In the genomic region with DNA sequence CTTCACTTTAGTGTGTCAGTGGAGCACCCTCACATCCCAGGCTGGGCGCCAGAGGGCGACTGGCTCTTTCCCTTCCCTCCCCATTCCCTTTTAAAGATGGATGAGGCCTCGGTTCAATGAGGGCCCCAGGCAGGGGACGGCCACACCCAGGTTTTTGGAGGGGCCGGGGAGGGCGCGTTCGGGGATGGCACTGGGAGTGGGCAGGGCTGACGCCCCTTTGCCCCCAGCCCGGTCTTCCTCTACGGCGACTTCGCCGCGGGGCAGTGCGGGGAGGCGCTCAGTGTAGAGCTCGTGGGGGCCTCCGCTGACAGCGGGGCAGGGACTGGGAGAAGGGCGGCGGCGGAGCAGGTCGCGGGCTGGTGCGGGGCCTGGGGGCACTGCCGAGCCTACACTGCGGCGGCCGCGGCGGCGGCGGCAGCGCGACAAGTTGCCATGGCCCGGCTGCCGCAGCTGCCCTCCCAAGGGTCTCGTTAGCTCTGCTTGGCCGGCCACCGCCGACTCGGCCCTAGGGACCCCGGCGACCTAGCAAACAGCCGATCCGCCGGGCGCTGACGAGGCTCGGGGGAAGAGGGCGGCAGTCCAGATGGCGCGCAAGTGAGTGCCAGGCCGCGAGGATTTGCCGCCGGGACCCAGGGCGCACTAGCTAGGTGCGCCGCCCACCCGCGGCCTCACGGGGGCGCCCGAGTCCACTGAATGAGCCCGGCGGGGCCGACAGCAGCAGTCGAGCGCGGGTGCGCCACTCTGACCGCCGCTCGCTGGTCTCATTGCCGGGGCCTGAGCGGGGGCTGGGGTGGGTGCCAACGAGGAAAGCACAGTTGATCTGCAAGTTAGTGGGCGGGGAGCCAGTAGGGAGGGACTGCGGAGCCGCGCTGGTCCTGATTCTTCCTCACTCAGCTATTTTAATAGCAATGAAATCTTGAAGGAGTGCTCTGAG, we compare ENCODE assay signal across 8 cellular contexts.
DNase-seq lines count a peak whose midpoint lies in the region; ATAC-seq and TF ChIP-seq lines count a peak whose summit lies in the region.

No MANE protein-coding gene starts in this region.

- no peaks in the 10 kb centered on the region for H3K36me3 Mint-ChIP-seq in chondrocyte (ENCODE audit: low read depth)

- peak; percentile 94 for ATAC-seq in GM18907 (IDR thresholded peaks at IDR 0.05; ENCODE audit: unreplicated experiment)
- ATAC-seq in HG03159 (IDR thresholded peaks at IDR 0.05; ENCODE audit: unreplicated experiment), result peak; percentile 96

- DNase-seq in AG09319 (ENCODE audit: extremely low read depth, low read depth) (peak; percentile 71), NCI-H345 treated with DMSO at 0.1 percent for 48 hours (lab: John Stamatoyannopoulos, UW; ENCODE audit: unreplicated experiment) (peak; percentile 64), chondrocyte (ENCODE audit: low spot score) (peak; percentile 94), kidney tubule cell (ENCODE audit: low spot score) (peak; percentile 77)
- DNase-seq in activated CD4-positive, alpha-beta T cell treated with anti-CD3 and anti-CD28 coated beads for 24 hours (ENCODE audit: low read depth in 2 of 2), result peak; percentile 76 to 83
- DNase-seq in stimulated activated CD4-positive, alpha-beta T cell treated with anti-CD3 and anti-CD28 coated beads, Interleukin-15, amount 100 ng/mL, for 24 hours, result peak; percentile 89

- H3K4me1 Mint-ChIP-seq in chondrocyte (ENCODE audit: low read depth), result peaks cover 4% of the 10 kb centered on the region

- H3K4me3 Mint-ChIP-seq in chondrocyte (ENCODE audit: unreplicated experiment), result peak overlapping the region; percentile 75

- peak overlapping the region; percentile 45 for H3K27ac Mint-ChIP-seq in chondrocyte (ENCODE audit: unreplicated experiment)

- TF ChIP-seq CTCF in AG09319 (IDR thresholded peaks at IDR 0.05; ENCODE audit: low read depth, low read length) (peak; percentile 74), chondrocyte (IDR thresholded peaks at IDR 0.05) (peak; percentile 87)

- no peaks in the 10 kb centered on the region for H3K9me3 Mint-ChIP-seq in chondrocyte (ENCODE audit: low read depth)

- H3K27me3 Mint-ChIP-seq in chondrocyte (ENCODE audit: low read depth), result no peaks in the 10 kb centered on the region

Comparison
In these comparisons a context has a peak if more than half of its experiments do, and no peak if none do; other contexts are left out.
1. Peak in every context shown above with its lines: DNase-seq and ATAC-seq.